8 cellular contexts compared by ENCODE assay signal in genomic region chr17:80649672-80650338, GRCh38.
A peak's percentile ranks its signal among the peaks of the same experiment; 100 is the strongest.
DNase-seq lines count a peak whose midpoint lies in the region; ATAC-seq and TF ChIP-seq lines count a peak whose summit lies in the region.

No MANE protein-coding gene starts in this region.

- CTCF ChIA-PET in activated CD4-positive, alpha-beta memory T cell treated with anti-CD3 and anti-CD28 coated beads for 36 hours (lab: Charles Lee): interaction anchor here (0.8 to 2.0 kb wide), 8 partner anchors 13 to 249 kb away, joined by 3 to 9 read pairs (median 4); no protein-coding TSS in a partner anchor

- H4K20me1 ChIP-seq in MM.1S (ENCODE audit: insufficient read depth, low read length): no peaks in the 10 kb centered on the region

- H3K27me3 ChIP-seq in MM.1S (replicated peaks; ENCODE audit: insufficient read depth, low read length) (no peaks in the 10 kb centered on the region), endodermal cell (ENCODE audit: control insufficient read depth, insufficient read depth, low read length, poor library complexity, severe bottlenecking) (no peaks in the 10 kb centered on the region)

- H3K36me3 ChIP-seq in MM.1S (replicated peaks; ENCODE audit: insufficient read depth, low read length): no peaks in the 10 kb centered on the region
- peaks cover under 1% of the 10 kb centered on the region for H3K36me3 ChIP-seq in endodermal cell (ENCODE audit: control insufficient read depth, insufficient read depth, low read length)

- H3K9me3 Mint-ChIP-seq in activated CD4-positive, alpha-beta memory T cell treated with anti-CD3 and anti-CD28 coated beads for 36 hours: peaks cover 4% of the 10 kb centered on the region
- H3K9me3 Mint-ChIP-seq in endodermal cell: no peaks in the 10 kb centered on the region
- peaks cover 0 to 5% (median 0%) of the 10 kb centered on the region in 9 donors for H3K9me3 Mint-ChIP-seq in naive thymus-derived CD8-positive, alpha-beta T cell

- peak overlapping the region; percentile 69 for H3K27ac Mint-ChIP-seq in activated CD4-positive, alpha-beta memory T cell treated with anti-CD3 and anti-CD28 coated beads for 36 hours
- peak overlapping the region; percentile 25 for H3K27ac Mint-ChIP-seq in endodermal cell
- H3K27ac Mint-ChIP-seq in naive thymus-derived CD8-positive, alpha-beta T cell: peak overlapping the region; percentile 89 to 96 (median 94)

- H2AFZ ChIP-seq in MM.1S (ENCODE audit: low read length): no peak overlapping the region

- peaks cover 72% of the 10 kb centered on the region for H3K4me1 Mint-ChIP-seq in activated CD4-positive, alpha-beta memory T cell treated with anti-CD3 and anti-CD28 coated beads for 36 hours (ENCODE audit: low read depth)
- H3K4me1 Mint-ChIP-seq in endodermal cell: peaks cover 23% of the 10 kb centered on the region
- peaks cover 42 to 73% (median 65%) of the 10 kb centered on the region in 4 donors for H3K4me1 Mint-ChIP-seq in naive thymus-derived CD8-positive, alpha-beta T cell

- WGBS in endodermal cell (ENCODE audit: insufficient coverage in 1 of 2, insufficient read length in 1 of 2), 2 experiments: 84% methylated on average over 11 to 14 of the region's 14 CpGs

- POLR2A ChIA-PET in activated CD4-positive, alpha-beta memory T cell treated with anti-CD3 and anti-CD28 coated beads for 36 hours (lab: Charles Lee): interaction anchor here (1.0 to 1.5 kb wide), 4 partner anchors 12 to 183 kb away, joined by 3 to 4 read pairs (median 4); no protein-coding TSS in a partner anchor
- POLR2A ChIA-PET in naive thymus-derived CD8-positive, alpha-beta T cell (lab: Charles Lee): interaction anchor here (0.7 to 2.6 kb wide), 7 partner anchors 11 to 195 kb away, joined by 3 to 18 read pairs (median 6); no protein-coding TSS in a partner anchor

- no peak overlapping the region for H3K4me2 ChIP-seq in MM.1S (ENCODE audit: low read depth, low read length)

- no peaks in the 10 kb centered on the region for H3K9me2 ChIP-seq in MM.1S (replicated peaks; ENCODE audit: insufficient read depth, low read length)

- H3K27ac ChIP-seq in MM.1S (ENCODE audit: low read length) (no peak overlapping the region), endodermal cell (ENCODE audit: low read depth, low read length) (no peak overlapping the region)

- H3K4me3 Mint-ChIP-seq in activated CD4-positive, alpha-beta memory T cell treated with anti-CD3 and anti-CD28 coated beads for 36 hours: no peak overlapping the region
- H3K4me3 Mint-ChIP-seq in endodermal cell: no peak overlapping the region
- peak overlapping the region; percentile 68 to 90 (median 78) for H3K4me3 Mint-ChIP-seq in naive thymus-derived CD8-positive, alpha-beta T cell

- H3K4me3 ChIP-seq in MM.1S (ENCODE audit: low read length): no peak overlapping the region
- H3K4me3 ChIP-seq in endodermal cell (ENCODE audit: low read length): no peak overlapping the region

- H3K79me2 ChIP-seq in MM.1S (ENCODE audit: low read length): peaks cover 61% of the 10 kb centered on the region

- peaks cover 10% of the 10 kb centered on the region for H3K36me3 Mint-ChIP-seq in activated CD4-positive, alpha-beta memory T cell treated with anti-CD3 and anti-CD28 coated beads for 36 hours
- peaks cover 2% of the 10 kb centered on the region for H3K36me3 Mint-ChIP-seq in endodermal cell (ENCODE audit: low read depth)
- peaks cover 0 to 8% (median 3%) of the 10 kb centered on the region in 3 donors for H3K36me3 Mint-ChIP-seq in naive thymus-derived CD8-positive, alpha-beta T cell

- TF ChIP-seq CTCF in MM.1S (IDR thresholded peaks at IDR 0.05; ENCODE audit: low read length) (peak; percentile 30; the same call in 1 of the 2 replicates), endodermal cell (conservative IDR thresholded peaks at IDR 0.05) (peak; percentile 94)

- peak; percentile 96 to 97 for ATAC-seq in naive thymus-derived CD8-positive, alpha-beta T cell

- DNase-seq in ELF-1 (ENCODE audit: low read depth, low spot score) (peak; percentile 77), MM.1S (no peak), endodermal cell (peak; percentile 95), stromal cell of bone marrow (ENCODE audit: low read depth) (peak; percentile 94), NCI-H774 (lab: John Stamatoyannopoulos, UW) (no peak), middle frontal gyrus (ENCODE audit: extremely low spot score, low spot score) (no peak)
- peak; percentile 91 for DNase-seq in activated CD4-positive, alpha-beta memory T cell treated with anti-CD3 and anti-CD28 coated beads for 36 hours
- peak; percentile 20 to 81 (median 40) for DNase-seq in naive thymus-derived CD8-positive, alpha-beta T cell

- no peaks in the 10 kb centered on the region for H3F3A ChIP-seq in MM.1S (ENCODE audit: insufficient read depth, low read length)

- no peaks in the 10 kb centered on the region for H3K27me3 Mint-ChIP-seq in activated CD4-positive, alpha-beta memory T cell treated with anti-CD3 and anti-CD28 coated beads for 36 hours
- H3K27me3 Mint-ChIP-seq in endodermal cell (ENCODE audit: insufficient read depth): no peaks in the 10 kb centered on the region
- no peaks in the 10 kb centered on the region for H3K27me3 Mint-ChIP-seq in naive thymus-derived CD8-positive, alpha-beta T cell

- intact Hi-C loops in activated CD4-positive, alpha-beta memory T cell treated with anti-CD3 and anti-CD28 coated beads for 36 hours (cut with micrococcal nuclease): loop anchor here (1.0 to 5.0 kb wide), 3 partner anchors 15 to 242 kb away; no protein-coding TSS in a partner anchor

- H3K9me3 ChIP-seq in MM.1S (replicated peaks; ENCODE audit: insufficient read depth, low read length): no peaks in the 10 kb centered on the region
- H3K9me3 ChIP-seq in endodermal cell (ENCODE audit: control insufficient read depth, low read length): no peaks in the 10 kb centered on the region

- H3K4me1 ChIP-seq in MM.1S (ENCODE audit: low read length): no peaks in the 10 kb centered on the region
- H3K4me1 ChIP-seq in endodermal cell (ENCODE audit: control insufficient read depth, insufficient read depth, low read length): peaks cover 7% of the 10 kb centered on the region

- H3K9ac ChIP-seq in MM.1S (ENCODE audit: low read length) (no peak overlapping the region), endodermal cell (ENCODE audit: extremely low read depth, low read length, poor library complexity, severe bottlenecking) (no peak overlapping the region)

Comparison
In these comparisons a context has a peak if more than half of its experiments do, and no peak if none do; other contexts are left out.
1. DNase-seq: peak in ELF-1 (single experiment), activated CD4-positive, alpha-beta memory T cell treated with anti-CD3 and anti-CD28 coated beads for 36 hours (single experiment), endodermal cell (single experiment), naive thymus-derived CD8-positive, alpha-beta T cell (10 of 10) and stromal cell of bone marrow (single experiment); none in MM.1S (single experiment), NCI-H774 (single experiment) and middle frontal gyrus (single experiment).
2. H3K27ac Mint-ChIP-seq: peak in every context shown above with its lines; median percentile 94 in naive thymus-derived CD8-positive, alpha-beta T cell; 69 in activated CD4-positive, alpha-beta memory T cell treated with anti-CD3 and anti-CD28 coated beads for 36 hours; 25 in endodermal cell.
3. H3K4me3 Mint-ChIP-seq: peak in naive thymus-derived CD8-positive, alpha-beta T cell (10 of 10); none in activated CD4-positive, alpha-beta memory T cell treated with anti-CD3 and anti-CD28 coated beads for 36 hours (single experiment) and endodermal cell (single experiment).